Comparison of ENCODE assay signal across 9 cellular contexts in the genomic region with DNA sequence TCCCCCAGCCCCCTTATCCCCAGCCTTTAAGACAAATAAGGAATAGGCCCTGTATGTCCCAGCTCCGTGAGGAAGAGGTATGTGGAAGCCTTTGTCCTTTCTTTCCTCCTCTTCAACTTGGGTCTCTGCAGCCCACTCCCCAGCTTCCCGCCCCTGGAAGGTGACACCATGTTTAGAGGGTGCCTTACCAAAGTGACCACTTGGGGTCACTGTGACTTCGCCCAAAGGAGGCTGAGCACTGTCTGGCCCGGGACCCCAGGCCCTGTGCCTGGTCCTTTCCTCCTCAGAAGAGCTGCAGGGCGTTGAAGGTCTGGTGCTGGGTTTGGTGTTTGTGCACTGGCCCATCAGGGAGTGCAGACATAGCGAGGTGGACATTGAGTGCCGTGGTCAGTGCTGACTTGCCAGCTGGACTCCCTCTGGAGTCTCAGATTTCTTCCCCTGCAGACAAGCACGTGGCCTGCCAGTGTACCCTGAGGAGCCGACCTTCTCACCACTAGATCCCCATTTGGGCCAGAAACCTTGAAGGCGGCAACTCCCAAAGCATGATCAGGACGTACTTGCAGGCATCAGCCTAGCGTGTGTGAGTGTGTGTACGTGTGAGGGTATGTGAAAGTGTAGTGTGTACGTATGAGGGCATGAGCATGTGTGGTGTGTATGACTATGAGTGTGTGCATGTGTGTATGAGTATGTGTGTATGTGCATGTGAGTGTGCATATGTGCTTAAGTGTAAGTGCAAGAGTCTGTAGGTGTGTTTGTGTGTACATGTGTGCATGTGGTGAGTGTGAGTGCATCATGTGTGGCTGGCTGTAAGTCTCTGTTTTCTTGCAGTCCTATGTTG.
DNase-seq lines count a peak whose midpoint lies in the region; ATAC-seq, FAIRE-seq and TF ChIP-seq lines count a peak whose summit lies in the region.
"Had no signal": no experiment of that assay in that cellular context is flagged by ENCODE, and none has a peak within 500 bp of the region (broad histone marks: within the 10 kb centered on the region; RNA-seq: fewer than 3 reads in every experiment).

No MANE protein-coding gene starts in this region.

- no peaks in the 10 kb centered on the region for H3K9me3 Mint-ChIP-seq in activated B cell treated with CpG ODN at 0.5 μM for 24 hours
- H3K9me3 Mint-ChIP-seq: dendritic cell treated with granulocyte-macrophage colony-stimulating factor and Interleukin-4, amounts not matched to agents 40 ng/mL and 50 ng/mL, for 4 days had no signal

- H3K27ac Mint-ChIP-seq in activated B cell treated with CpG ODN at 0.5 μM for 24 hours = no peak overlapping the region
- H3K27ac Mint-ChIP-seq: dendritic cell treated with granulocyte-macrophage colony-stimulating factor and Interleukin-4, amounts not matched to agents 40 ng/mL and 50 ng/mL, for 4 days had no signal

- DNase-seq in A549 (ENCODE audit: low read depth in 1 of 2, low spot score in 1 of 2) (peak; percentile 12 to 29), ELF-1 (ENCODE audit: low read depth, low spot score) (peak; percentile 78), HTR-8/SVneo (ENCODE audit: insufficient read length, low spot score) (peak; percentile 10), activated B cell treated with CpG ODN at 0.5 μM for 24 hours (no peak), left ventricle myocardium inferior (no peak)
- DNase-seq in stimulated activated CD4-positive, alpha-beta T cell treated with anti-CD3 and anti-CD28 coated beads, Interleukin-4, amount 100 ng/mL, for 24 hours = peak; percentile 9

- TF ChIP-seq RAD21 in A549 (conservative IDR thresholded peaks at IDR 0.05 in 1 of 2, IDR thresholded peaks at IDR 0.05 in 1 of 2) = peak; percentile 67 to 73

- H3K36me3 ChIP-seq in left ventricle myocardium inferior = no peaks in the 10 kb centered on the region

- no peak overlapping the region for H3K4me3 Mint-ChIP-seq in activated B cell treated with CpG ODN at 0.5 μM for 24 hours
- H3K4me3 Mint-ChIP-seq: dendritic cell treated with granulocyte-macrophage colony-stimulating factor and Interleukin-4, amounts not matched to agents 40 ng/mL and 50 ng/mL, for 4 days had no signal

- TF ChIP-seq CTCF in A549 (IDR thresholded peaks at IDR 0.05) = peak; percentile 55
- TF ChIP-seq CTCF in activated B cell treated with CpG ODN at 0.5 μM for 24 hours (IDR thresholded peaks at IDR 0.05) = no peak
- peak; percentile 72 for TF ChIP-seq CTCF in left ventricle myocardium inferior (IDR thresholded peaks at IDR 0.05; ENCODE audit: borderline replicate concordance)

- 35% methylated on average over 12 of the region's 14 CpGs for WGBS in A549 (ENCODE audit: missing lambda C conversion rate)

- no peaks in the 10 kb centered on the region for H3K9me3 ChIP-seq in A549
- H3K9me3 ChIP-seq in left ventricle myocardium inferior (replicated peaks) = no peaks in the 10 kb centered on the region

- H3K4me3 ChIP-seq in A549 (no peak overlapping the region), left ventricle myocardium inferior (no peak overlapping the region)

- H3K4me1 ChIP-seq in A549 (no peaks in the 10 kb centered on the region), left ventricle myocardium inferior (no peaks in the 10 kb centered on the region)

- FAIRE-seq in A549 (lab: Jason Lieb, UNC) (no peak), HTR-8/SVneo (lab: Jason Lieb, UNC) (peak; percentile 40)

- H3K27ac ChIP-seq in A549 (no peak overlapping the region), left ventricle myocardium inferior (replicated peaks) (no peak overlapping the region)

- POLR2A ChIA-PET in A549 (lab: Yijun Ruan, JAX) (interaction anchor here (1.1 kb wide), 1 partner anchor 834 kb away, joined by 3 read pairs; no protein-coding TSS in a partner anchor), activated B cell treated with CpG ODN at 0.5 μM for 24 hours (lab: Charles Lee) (no interaction called here)

- H3K4me2 ChIP-seq in A549 = no peak overlapping the region

- no peaks in the 10 kb centered on the region for H3K36me3 Mint-ChIP-seq in activated B cell treated with CpG ODN at 0.5 μM for 24 hours (ENCODE audit: low read depth)

- H3K27me3 ChIP-seq in left ventricle myocardium inferior (ENCODE audit: low read depth) = peaks cover 20% of the 10 kb centered on the region

- TF ChIP-seq EP300 in A549 (IDR thresholded peaks at IDR 0.05) = no peak

- intact Hi-C loops in activated B cell treated with CpG ODN at 0.5 μM for 24 hours (cut with micrococcal nuclease) = loop anchor here (1.0 to 10.0 kb wide), 3 partner anchors 513 to 1001 kb away; no protein-coding TSS in a partner anchor
- intact Hi-C loops in left ventricle myocardium inferior (cut with micrococcal nuclease) = loop anchor here (10.0 kb wide), 1 partner anchor 701 kb away; no protein-coding TSS in a partner anchor

- no peaks in the 10 kb centered on the region for H3K4me1 Mint-ChIP-seq in activated B cell treated with CpG ODN at 0.5 μM for 24 hours

- peaks cover 3% of the 10 kb centered on the region for H3K27me3 Mint-ChIP-seq in activated B cell treated with CpG ODN at 0.5 μM for 24 hours

- CTCF ChIA-PET in A549 (lab: Yijun Ruan, JAX) = interaction anchor here (0.6 to 2.9 kb wide), 31 partner anchors 10 to 1356 kb away, joined by 3 to 14 read pairs (median 3); a partner anchor contains a TSS
- CTCF ChIA-PET in activated B cell treated with CpG ODN at 0.5 μM for 24 hours (lab: Charles Lee) = interaction anchor here (0.6 to 2.1 kb wide), 14 partner anchors 17 to 1317 kb away, joined by 3 to 15 read pairs (median 4); no protein-coding TSS in a partner anchor

- TF ChIP-seq POLR2A in A549 (IDR thresholded peaks at IDR 0.05; ENCODE audit: low read length) = no peak

- peak; percentile 77 to 92 for ATAC-seq in A549
- ATAC-seq in activated B cell treated with CpG ODN at 0.5 μM for 24 hours (ENCODE audit: low read depth) = peak; percentile 31
- ATAC-seq in GM19467 (IDR thresholded peaks at IDR 0.05; ENCODE audit: unreplicated experiment) = no peak
- no peak for ATAC-seq in HG03196 (IDR thresholded peaks at IDR 0.05; ENCODE audit: unreplicated experiment)

TF ChIP-seq in A549, 52 proteins besides CTCF, POLR2A, EP300 and RAD21:
- peak; percentile 39; the same call in 2 of the 3 replicates for TF ChIP-seq SMC3 (IDR thresholded peaks at IDR 0.05)
- TF ChIP-seq, protein P1, sequence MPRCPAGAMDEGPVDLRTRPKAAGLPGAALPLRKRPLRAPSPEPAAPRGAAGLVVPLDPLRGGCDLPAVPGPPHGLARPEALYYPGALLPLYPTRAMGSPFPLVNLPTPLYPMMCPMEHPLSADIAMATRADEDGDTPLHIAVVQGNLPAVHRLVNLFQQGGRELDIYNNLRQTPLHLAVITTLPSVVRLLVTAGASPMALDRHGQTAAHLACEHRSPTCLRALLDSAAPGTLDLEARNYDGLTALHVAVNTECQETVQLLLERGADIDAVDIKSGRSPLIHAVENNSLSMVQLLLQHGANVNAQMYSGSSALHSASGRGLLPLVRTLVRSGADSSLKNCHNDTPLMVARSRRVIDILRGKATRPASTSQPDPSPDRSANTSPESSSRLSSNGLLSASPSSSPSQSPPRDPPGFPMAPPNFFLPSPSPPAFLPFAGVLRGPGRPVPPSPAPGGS (IDR thresholded peaks at IDR 0.05) = no peak

Comparison
In these comparisons a context has a peak if more than half of its experiments do, and no peak if none do; other contexts are left out.
1. ATAC-seq: peak in A549 (2 of 2) and activated B cell treated with CpG ODN at 0.5 μM for 24 hours (single experiment); none in GM19467 (single experiment) and HG03196 (single experiment).
2. DNase-seq: peak in A549 (2 of 2), ELF-1 (single experiment), HTR-8/SVneo (single experiment) and stimulated activated CD4-positive, alpha-beta T cell treated with anti-CD3 and anti-CD28 coated beads, Interleukin-4, amount 100 ng/mL, for 24 hours (single experiment); none in activated B cell treated with CpG ODN at 0.5 μM for 24 hours (single experiment) and left ventricle myocardium inferior (single experiment).